Comparison of ENCODE assay signal across 8 cellular contexts in the genomic region with DNA sequence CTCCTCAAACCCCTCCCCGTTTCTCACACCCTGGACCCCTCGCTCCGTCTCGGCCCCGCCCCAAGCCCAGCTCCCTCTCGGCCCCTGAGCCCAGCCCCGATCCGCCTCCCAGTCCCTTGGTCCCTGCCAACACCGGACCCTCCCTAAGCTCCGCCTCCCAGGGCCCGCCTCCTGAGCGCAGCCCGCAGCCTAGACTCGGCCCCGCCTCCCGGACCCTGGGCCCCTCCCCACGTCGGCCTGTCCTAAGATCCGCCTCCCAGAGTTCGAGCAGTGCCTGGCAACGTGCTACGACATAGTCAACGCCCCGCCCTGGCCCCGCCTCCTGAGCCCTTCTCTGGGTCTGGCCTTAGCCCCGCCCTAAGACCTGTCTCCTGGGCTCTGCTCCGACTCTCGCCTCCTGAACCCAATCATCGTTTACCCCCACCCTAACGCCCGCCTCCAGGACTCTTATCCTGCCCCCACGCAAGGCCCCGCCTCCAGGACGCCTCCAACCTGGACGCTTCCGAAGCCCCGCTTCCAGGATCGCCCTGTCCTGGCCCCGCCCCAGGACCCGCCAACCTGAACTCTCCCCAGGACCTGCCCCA. TPM values are rescaled to one million over a fixed set of nuclear protein-coding genes. Genes with fewer than 3 reads are reported as not detected.
DNase-seq lines count a peak whose midpoint lies in the region; ATAC-seq, FAIRE-seq and TF ChIP-seq lines count a peak whose summit lies in the region.
"Not testable (repeated sequence)": the region's sequence is repeated elsewhere in the genome, so short reads cannot be mapped to it uniquely, and the experiment has no call there.

No MANE protein-coding gene starts in this region.

- peak overlapping the region; percentile 76 for H3K4me3 Mint-ChIP-seq in activated T-helper 2 cell treated with anti-CD3 and anti-CD28 coated beads, Interferon-gamma antibody, Interleukin-2, Interleukin-4, amounts not matched to agents 10 μg/mL and 5 μg/mL and 100 μg/mL, durations not matched to agents 14 hours and 24 hours and 36 hours (ENCODE audit: low read depth)
- peak overlapping the region; percentile 89 for H3K4me3 Mint-ChIP-seq in natural killer cell
- H3K4me3 Mint-ChIP-seq in stimulated activated naive B cell treated with anti-CD40 and anti-IgM and Interleukin-4, amounts not matched to agents 10 μg/mL and 1 μg/mL and 100 μg/mL, for 72 hours = peak overlapping the region; percentile 90 to 92

- H3K4me1 ChIP-seq in DOHH2 (ENCODE audit: control insufficient read depth, low read length) = peaks cover 22% of the 10 kb centered on the region

- not testable (repeated sequence) for H3K9me3 Mint-ChIP-seq in activated T-helper 2 cell treated with anti-CD3 and anti-CD28 coated beads, Interferon-gamma antibody, Interleukin-2, Interleukin-4, amounts not matched to agents 10 μg/mL and 5 μg/mL and 100 μg/mL, durations not matched to agents 14 hours and 24 hours and 36 hours; natural killer cell; stimulated activated naive B cell treated with anti-CD40 and anti-IgM and Interleukin-4, amounts not matched to agents 10 μg/mL and 1 μg/mL and 100 μg/mL, for 72 hours

- CTCF ChIA-PET in RWPE1 (lab: Yijun Ruan, JAX) = not testable (repeated sequence)

- peak; percentile 23 for FAIRE-seq in H54 (lab: Jason Lieb, UNC)

- H3K27ac Mint-ChIP-seq in activated T-helper 2 cell treated with anti-CD3 and anti-CD28 coated beads, Interferon-gamma antibody, Interleukin-2, Interleukin-4, amounts not matched to agents 10 μg/mL and 5 μg/mL and 100 μg/mL, durations not matched to agents 14 hours and 24 hours and 36 hours = peak overlapping the region; percentile 43
- H3K27ac Mint-ChIP-seq in natural killer cell = peak overlapping the region; percentile 88 to 93
- H3K27ac Mint-ChIP-seq in stimulated activated naive B cell treated with anti-CD40 and anti-IgM and Interleukin-4, amounts not matched to agents 10 μg/mL and 1 μg/mL and 100 μg/mL, for 72 hours = peak overlapping the region; percentile 88

- intact Hi-C loops in activated T-helper 2 cell treated with anti-CD3 and anti-CD28 coated beads, Interferon-gamma antibody, Interleukin-2, Interleukin-4, amounts not matched to agents 10 μg/mL and 5 μg/mL and 100 μg/mL, durations not matched to agents 14 hours and 24 hours and 36 hours (cut with micrococcal nuclease) = loop anchor here (1.0 to 10.0 kb wide), 3 partner anchors 151 to 559 kb away; a partner anchor contains a TSS
- intact Hi-C loops in natural killer cell (cut with micrococcal nuclease) = loop anchor here (2.0 to 5.0 kb wide), 2 partner anchors 169 to 561 kb away; a partner anchor contains a TSS

- H3K27me3 ChIP-seq in DOHH2 (ENCODE audit: control insufficient read depth, low read length) = not testable (repeated sequence)

- peak; percentile 76 to 92 (median 79) for ATAC-seq in natural killer cell
- peak; percentile 76 to 82 for ATAC-seq in stimulated activated naive B cell treated with anti-CD40 and anti-IgM and Interleukin-4, amounts not matched to agents 10 μg/mL and 1 μg/mL and 100 μg/mL, for 72 hours (replicated peaks)

- not testable (repeated sequence) for H4K20me1 ChIP-seq in DOHH2 (ENCODE audit: control insufficient read depth, insufficient read depth, low read depth, low read length)

- H3F3A ChIP-seq in DOHH2 (ENCODE audit: control insufficient read depth, insufficient read depth) = not testable (repeated sequence)

- H3K27me3 Mint-ChIP-seq in activated T-helper 2 cell treated with anti-CD3 and anti-CD28 coated beads, Interferon-gamma antibody, Interleukin-2, Interleukin-4, amounts not matched to agents 10 μg/mL and 5 μg/mL and 100 μg/mL, durations not matched to agents 14 hours and 24 hours and 36 hours (ENCODE audit: low read depth); natural killer cell (ENCODE audit: low read depth in 2 of 2); stimulated activated naive B cell treated with anti-CD40 and anti-IgM and Interleukin-4, amounts not matched to agents 10 μg/mL and 1 μg/mL and 100 μg/mL, for 72 hours: not testable (repeated sequence)

- not testable (repeated sequence) for H3K36me3 ChIP-seq in DOHH2 (ENCODE audit: control insufficient read depth, low read length)

- H3K36me3 Mint-ChIP-seq in activated T-helper 2 cell treated with anti-CD3 and anti-CD28 coated beads, Interferon-gamma antibody, Interleukin-2, Interleukin-4, amounts not matched to agents 10 μg/mL and 5 μg/mL and 100 μg/mL, durations not matched to agents 14 hours and 24 hours and 36 hours (ENCODE audit: low read depth); natural killer cell; stimulated activated naive B cell treated with anti-CD40 and anti-IgM and Interleukin-4, amounts not matched to agents 10 μg/mL and 1 μg/mL and 100 μg/mL, for 72 hours: not testable (repeated sequence)

- POLR2A ChIA-PET in RWPE1 (lab: Yijun Ruan, JAX; ENCODE audit: low non-redundant PET) = not testable (repeated sequence)

- not testable (repeated sequence) for H3K79me2 ChIP-seq in DOHH2 (ENCODE audit: control insufficient read depth, low read length)

- 0 out of 2 replicates have a peak, but pooled peaks have one; percentile 16 for TF ChIP-seq POLR2A in H54 (IDR thresholded peaks at IDR 0.05; ENCODE audit: low read depth, low read length)

- H3K9me3 ChIP-seq in DOHH2 (ENCODE audit: control insufficient read depth, insufficient read depth, low read length) = not testable (repeated sequence)

- not testable (repeated sequence) for H3K9me2 ChIP-seq in DOHH2 (replicated peaks; ENCODE audit: control insufficient read depth, low read length)

- peak overlapping the region; percentile 73 for H3K4me3 ChIP-seq in DOHH2 (ENCODE audit: low read length)
- peak overlapping the region; percentile 48 for H3K4me3 ChIP-seq in fibroblast of mammary gland (ENCODE audit: control insufficient read depth, low read depth, low read length)

- H3K4me1 Mint-ChIP-seq in activated T-helper 2 cell treated with anti-CD3 and anti-CD28 coated beads, Interferon-gamma antibody, Interleukin-2, Interleukin-4, amounts not matched to agents 10 μg/mL and 5 μg/mL and 100 μg/mL, durations not matched to agents 14 hours and 24 hours and 36 hours (ENCODE audit: low read depth) = peaks cover 22% of the 10 kb centered on the region
- not testable (repeated sequence) for H3K4me1 Mint-ChIP-seq in natural killer cell
- peaks cover 8 to 24% of the 10 kb centered on the region in 2 donors for H3K4me1 Mint-ChIP-seq in stimulated activated naive B cell treated with anti-CD40 and anti-IgM and Interleukin-4, amounts not matched to agents 10 μg/mL and 1 μg/mL and 100 μg/mL, for 72 hours

- peak overlapping the region; percentile 77 for H3K4me2 ChIP-seq in DOHH2 (ENCODE audit: low read length)

- H3K27ac ChIP-seq in DOHH2 (ENCODE audit: low read depth, low read length) = not testable (repeated sequence)
- peak overlapping the region; percentile 86 for H3K27ac ChIP-seq in RWPE1

- TF ChIP-seq CTCF in DOHH2 (IDR thresholded peaks at IDR 0.05; ENCODE audit: low read depth, low read length, poor library complexity, severe bottlenecking); RWPE1 (conservative IDR thresholded peaks at IDR 0.05; ENCODE audit: low read depth); fibroblast of mammary gland (conservative IDR thresholded peaks at IDR 0.05; ENCODE audit: control insufficient read depth, insufficient read depth, low read depth, low read length); natural killer cell (IDR thresholded peaks at IDR 0.05): not testable (repeated sequence)

- DNase-seq in H54 (ENCODE audit: insufficient read length, low spot score) = peak; percentile 77
- peak; percentile 94 for DNase-seq in LoVo (ENCODE audit: low spot score)
- DNase-seq in RWPE1 (ENCODE audit: low spot score) = peak; percentile 83
- peak; percentile 99 for DNase-seq in activated T-helper 2 cell treated with anti-CD3 and anti-CD28 coated beads, Interferon-gamma antibody, Interleukin-2, Interleukin-4, amounts not matched to agents 10 μg/mL and 5 μg/mL and 100 μg/mL, durations not matched to agents 14 hours and 24 hours and 36 hours (ENCODE audit: low spot score)
- peak; percentile 96 for DNase-seq in fibroblast of mammary gland (ENCODE audit: low read depth)
- peak; percentile 98 for DNase-seq in natural killer cell
- peak; percentile 100 for DNase-seq in stimulated activated naive B cell treated with anti-CD40 and anti-IgM and Interleukin-4, amounts not matched to agents 10 μg/mL and 1 μg/mL and 100 μg/mL, for 72 hours

RNA-seq across cellular contexts. Expression of a gene that starts 53.1 kb away (rescaled TPM):
- not detected in 2 replicates for total RNA-seq in activated T-helper 2 cell treated with anti-CD3 and anti-CD28 coated beads, Interferon-gamma antibody, Interleukin-2, Interleukin-4, amounts not matched to agents 10 μg/mL and 5 μg/mL and 100 μg/mL, durations not matched to agents 14 hours and 24 hours and 36 hours
- total RNA-seq in natural killer cell = not detected
